16 cellular contexts compared by ENCODE assay signal in genomic region chr11:117808768-117809167, GRCh38. TPM values are rescaled to one million over a fixed set of nuclear protein-coding genes. Genes with fewer than 3 reads are reported as not detected.
A peak's percentile ranks its signal among the peaks of the same experiment; 100 is the strongest.
DNase-seq lines count a peak whose midpoint lies in the region; ATAC-seq, FAIRE-seq and TF ChIP-seq lines count a peak whose summit lies in the region.
"Had no signal": no experiment of that assay in that cellular context is flagged by ENCODE, and none has a peak within 500 bp of the region (broad histone marks: within the 10 kb centered on the region; RNA-seq: fewer than 3 reads in every experiment).

No MANE protein-coding gene starts in this region.

- no peaks in the 10 kb centered on the region for H3K9me3 Mint-ChIP-seq in chondrocyte (ENCODE audit: low read depth)
- H3K9me3 Mint-ChIP-seq: activated naive CD8-positive, alpha-beta T cell treated with anti-CD3 and anti-CD28 coated beads, Interleukin-2, amount 10 ng/mL, durations not matched to agents 7 days and 5 days; central memory CD8-positive, alpha-beta T cell had no signal

- H3K36me3 ChIP-seq in keratinocyte (ENCODE audit: control insufficient read depth in 2 of 2, extremely low read depth in 1 of 2, insufficient read depth in 2 of 2, low read length in 2 of 2) = no peaks in the 10 kb centered on the region
- no peaks in the 10 kb centered on the region for H3K36me3 ChIP-seq in uterus

- H3K9ac ChIP-seq in keratinocyte (ENCODE audit: control insufficient read depth, extremely low read depth, insufficient read depth, low read length) = no peak overlapping the region

- peak overlapping the region; percentile 5 for H2AFZ ChIP-seq in keratinocyte (ENCODE audit: control insufficient read depth, low read length)

- FAIRE-seq in keratinocyte (lab: Jason Lieb, UNC) = no peak
- FAIRE-seq: kidney had no signal

- no peak for TF ChIP-seq POLR2A in uterus (IDR thresholded peaks at IDR 0.05)

- no peak overlapping the region for H3K4me3 Mint-ChIP-seq in chondrocyte (ENCODE audit: unreplicated experiment)
- H3K4me3 Mint-ChIP-seq: activated naive CD8-positive, alpha-beta T cell treated with anti-CD3 and anti-CD28 coated beads, Interleukin-2, amount 10 ng/mL, durations not matched to agents 7 days and 5 days; central memory CD8-positive, alpha-beta T cell had no signal

- H3K79me2 ChIP-seq in keratinocyte (ENCODE audit: control insufficient read depth, insufficient read depth, low read length) = no peaks in the 10 kb centered on the region

- H3K27me3 ChIP-seq in keratinocyte (ENCODE audit: control insufficient read depth, extremely low read depth, insufficient read depth, low read length) (peaks cover 8% of the 10 kb centered on the region), uterus (no peaks in the 10 kb centered on the region)
- H3K27me3 ChIP-seq: testis had no signal

- no peak for TF ChIP-seq CTCF in chondrocyte (IDR thresholded peaks at IDR 0.05)
- TF ChIP-seq CTCF in keratinocyte (optimal IDR thresholded peaks at IDR 0.05 in 1 of 3, IDR thresholded peaks at IDR 0.05 in 1 of 3, conservative IDR thresholded peaks at IDR 0.05 in 1 of 3; ENCODE audit: extremely low read depth in 1 of 3, insufficient read depth in 2 of 3, low read length in 3 of 3) = no peak
- no peak for TF ChIP-seq CTCF in uterus (IDR thresholded peaks at IDR 0.05)

- H3K4me2 ChIP-seq in keratinocyte (ENCODE audit: control insufficient read depth, extremely low read depth, insufficient read depth, low read depth, low read length) = peak overlapping the region; percentile 12

- H3K27me3 Mint-ChIP-seq in chondrocyte (ENCODE audit: low read depth) = peaks cover 26% of the 10 kb centered on the region
- H3K27me3 Mint-ChIP-seq: activated naive CD8-positive, alpha-beta T cell treated with anti-CD3 and anti-CD28 coated beads, Interleukin-2, amount 10 ng/mL, durations not matched to agents 7 days and 5 days had no signal

- peak; percentile 70 for DNase-seq in Right ventricle myocardium inferior (ENCODE audit: missing footprints)
- no peak for DNase-seq in cardiac septum (ENCODE audit: low spot score)
- DNase-seq in chondrocyte (ENCODE audit: low spot score) = peak; percentile 65
- no peak for DNase-seq in keratinocyte (ENCODE audit: low read depth, low spot score)
- DNase-seq in uterus = peak in 1 of 2 donors; percentile 53
- DNase-seq in activated effector memory CD4-positive, alpha-beta T cell treated with anti-CD3 and anti-CD28 coated beads, Interleukin-2, amount 50 U/mL, for 16 hours = no peak
- no peak for DNase-seq in NCI-H146 treated with DMSO at 0.1 percent for 48 hours (lab: John Stamatoyannopoulos, UW; ENCODE audit: unreplicated experiment)
- DNase-seq: activated CD4-positive, CD25-positive, alpha-beta regulatory T cell treated with anti-CD3 and anti-CD28 coated beads, Interleukin-2, amount 50 U/mL, for 72 hours had no signal

- H3K4me1 ChIP-seq in keratinocyte (ENCODE audit: control insufficient read depth, extremely low read depth, insufficient read depth, low read length) (no peaks in the 10 kb centered on the region), uterus (no peaks in the 10 kb centered on the region)

- peaks cover 5% of the 10 kb centered on the region for H3K4me1 Mint-ChIP-seq in chondrocyte (ENCODE audit: low read depth)

- no peaks in the 10 kb centered on the region for H3K9me1 ChIP-seq in keratinocyte (ENCODE audit: control insufficient read depth, extremely low read depth, insufficient read depth, low read length)

- intact Hi-C loops in Right ventricle myocardium inferior (cut with DNase I) = loop anchor here (2.0 to 5.0 kb wide), 2 partner anchors 244 to 366 kb away; no protein-coding TSS in a partner anchor
- intact Hi-C loops in cardiac septum (cut with DNase I) = loop anchor here (2.0 to 10.0 kb wide), 3 partner anchors 174 to 381 kb away; no protein-coding TSS in a partner anchor
- intact Hi-C loops in uterus (cut with DNase I; ENCODE audit: low total_unique reads) = loop anchor here (10.0 kb wide), 1 partner anchor 246 kb away; no protein-coding TSS in a partner anchor

- H3K27ac ChIP-seq in keratinocyte (ENCODE audit: control insufficient read depth, insufficient read depth, low read length) (no peak overlapping the region), uterus (peak overlapping the region; percentile 64 to 70)
- H3K27ac ChIP-seq: testis had no signal

- H3K9me3 ChIP-seq in keratinocyte (ENCODE audit: control insufficient read depth, low read depth, low read length) (no peaks in the 10 kb centered on the region), uterus (no peaks in the 10 kb centered on the region)
- H3K9me3 ChIP-seq: testis had no signal

- ATAC-seq in Right ventricle myocardium inferior (peak; percentile 26), GM19328 (IDR thresholded peaks at IDR 0.05; ENCODE audit: unreplicated experiment) (no peak)

- H3K4me3 ChIP-seq in keratinocyte (ENCODE audit: control insufficient read depth in 2 of 3, extremely low read depth in 1 of 3, insufficient read depth in 2 of 3, low read depth in 1 of 3, low read length in 3 of 3) (no peak overlapping the region), uterus (no peak overlapping the region)
- H3K4me3 ChIP-seq: testis had no signal

- dilution Hi-C loops in keratinocyte (cut with MboI; ENCODE audit: extremely low pct_ligation_motif_present, low sequenced_read_pairs) = loop anchor here (25.0 kb wide), 1 partner anchor 371 kb away; no protein-coding TSS in a partner anchor

- H3K27ac Mint-ChIP-seq in chondrocyte (ENCODE audit: unreplicated experiment) = no peak overlapping the region
- H3K27ac Mint-ChIP-seq: activated naive CD8-positive, alpha-beta T cell treated with anti-CD3 and anti-CD28 coated beads, Interleukin-2, amount 10 ng/mL, durations not matched to agents 7 days and 5 days had no signal

- H4K20me1 ChIP-seq in keratinocyte (ENCODE audit: control insufficient read depth, extremely low read depth, insufficient read depth, low read length) = no peaks in the 10 kb centered on the region

- no peaks in the 10 kb centered on the region for H3K36me3 Mint-ChIP-seq in chondrocyte (ENCODE audit: low read depth)
- H3K36me3 Mint-ChIP-seq: activated naive CD8-positive, alpha-beta T cell treated with anti-CD3 and anti-CD28 coated beads, Interleukin-2, amount 10 ng/mL, durations not matched to agents 7 days and 5 days had no signal

RNA-seq across cellular contexts. Expression of gene DSCAML1, which starts 11.8 kb away (rescaled TPM):
- total RNA-seq in Right ventricle myocardium inferior (0.22 TPM), cardiac septum (1.2 TPM), chondrocyte (not detected in 3 replicates), uterus (10 to 100 TPM in 1 of 4 donors, 1 to 10 TPM in 2, under 1 TPM in 1; 0.29 to 29.1 (median 3.4) TPM)
- not detected in 3 replicates for polyA plus RNA-seq in keratinocyte
- polyA plus RNA-seq in keratinocyte (2011; ENCODE audit: low read depth) = not detected
- polyA plus RNA-seq in keratinocyte (2011; cell fraction: cytosol; rRNA removed) = not detected in 2 replicates
- polyA plus RNA-seq in keratinocyte (2011; cell fraction: nucleus; rRNA removed) = not detected in 2 replicates
- polyA plus RNA-seq in keratinocyte (2012; ENCODE audit: low replicate concordance) = not detected in 2 replicates
- polyA minus RNA-seq in keratinocyte = not detected in 3 replicates
- not detected for polyA minus RNA-seq in keratinocyte (2011; cell fraction: cytosol; rRNA and poly(A)+ RNA removed)
- polyA minus RNA-seq in keratinocyte (2011; cell fraction: nucleus; rRNA and poly(A)+ RNA removed) = not detected in 2 replicates
- total RNA-seq: HT1080, myocyte had no signal
- polyA plus RNA-seq: AG04450 had no signal

RNA-seq across cellular contexts. Expression of gene FXYD2, which starts 15.8 kb away (rescaled TPM):
- 2.7 TPM for total RNA-seq in Right ventricle myocardium inferior
- 1.6 TPM for total RNA-seq in cardiac septum
- not detected in 3 replicates for total RNA-seq in chondrocyte
- polyA plus RNA-seq in keratinocyte = not detected in 3 replicates
- polyA plus RNA-seq in keratinocyte (2011; ENCODE audit: low read depth) = not detected
- not detected in 2 replicates for polyA plus RNA-seq in keratinocyte (2011; cell fraction: cytosol; rRNA removed)
- not detected in 2 replicates for polyA plus RNA-seq in keratinocyte (2011; cell fraction: nucleus; rRNA removed)
- not detected in 2 replicates for polyA plus RNA-seq in keratinocyte (2012; ENCODE audit: low replicate concordance)
- not detected in 3 replicates for polyA minus RNA-seq in keratinocyte
- not detected for polyA minus RNA-seq in keratinocyte (2011; cell fraction: cytosol; rRNA and poly(A)+ RNA removed)
- polyA minus RNA-seq in keratinocyte (2011; cell fraction: nucleus; rRNA and poly(A)+ RNA removed) = not detected in 2 replicates
- 10 to 100 TPM in 1 of 4 donors, 1 to 10 TPM in 3; 2.1 to 36.4 (median 6.2) TPM for total RNA-seq in uterus
- total RNA-seq: HT1080, myocyte had no signal
- polyA plus RNA-seq: AG04450 had no signal

Comparison
In these comparisons a context has a peak if more than half of its experiments do, and no peak if none do; other contexts are left out.
1. DNase-seq: peak in Right ventricle myocardium inferior (single experiment) and chondrocyte (single experiment); none in cardiac septum (single experiment), keratinocyte (single experiment), activated effector memory CD4-positive, alpha-beta T cell treated with anti-CD3 and anti-CD28 coated beads, Interleukin-2, amount 50 U/mL, for 16 hours (single experiment) and NCI-H146 treated with DMSO at 0.1 percent for 48 hours (single experiment).